ENCODE assay signal across 8 cellular contexts in genomic region chr17:28726912-28727726, GRCh38. TPM values are rescaled to one million over a fixed set of nuclear protein-coding genes. Genes with fewer than 3 reads are reported as not detected.
DNase-seq lines count a peak whose midpoint lies in the region; ATAC-seq, FAIRE-seq and TF ChIP-seq lines count a peak whose summit lies in the region.

No MANE protein-coding gene starts in this region.

- peak overlapping the region; percentile 13; the same call in 1 of the 2 replicates for H2AK5ac ChIP-seq in IMR-90 (ENCODE audit: low read depth, low read length)

- H3K36me3 ChIP-seq in IMR-90 (ENCODE audit: control insufficient read depth, insufficient read depth, low read length) (peaks cover 27% of the 10 kb centered on the region), OCI-LY7 (ENCODE audit: insufficient read depth, low read length) (peaks cover 38% of the 10 kb centered on the region), mucosa of rectum (ENCODE audit: control insufficient read depth in 2 of 2, insufficient read depth in 2 of 2, low read length in 2 of 2) (peaks cover 24 to 30% of the 10 kb centered on the region in 2 donors)

- H3K9ac ChIP-seq in IMR-90 (ENCODE audit: low read depth, low read length) (peak overlapping the region; percentile 35), mucosa of rectum (ENCODE audit: low read depth in 1 of 2, low read length in 2 of 2) (peak overlapping the region; percentile 96 to 99)

- H4K20me1 ChIP-seq in IMR-90 (ENCODE audit: insufficient read depth, low read length) (peaks cover 31% of the 10 kb centered on the region), OCI-LY7 (ENCODE audit: insufficient read depth, low read length) (peaks cover 4% of the 10 kb centered on the region; the same call in 1 of the 2 replicates)

- H3K14ac ChIP-seq in IMR-90 (replicated peaks; ENCODE audit: low read depth, low read length): 0 out of 2 replicates have a peak overlapping the region, but pooled peaks have one; percentile 43

- peak overlapping the region; percentile 94 for H2AK9ac ChIP-seq in IMR-90 (replicated peaks; ENCODE audit: low read depth, low read length, poor library complexity)

- intact Hi-C loops in IMR-90 (cut with micrococcal nuclease): loop anchor here (1.0 to 2.0 kb wide), 4 partner anchors 23 to 384 kb away; no protein-coding TSS in a partner anchor
- intact Hi-C loops in OCI-LY7 (cut with micrococcal nuclease; ENCODE audit: unreplicated experiment): loop anchor here (1.0 to 5.0 kb wide), 4 partner anchors 23 to 226 kb away; no protein-coding TSS in a partner anchor

- peak overlapping the region; percentile 82 for H3K4me2 ChIP-seq in IMR-90 (ENCODE audit: low read depth, low read length)
- H3K4me2 ChIP-seq in OCI-LY7 (ENCODE audit: low read length): peak overlapping the region; percentile 96

- dilution Hi-C loops in IMR-90 (cut with HindIII; ENCODE audit: low sequenced_read_pairs, unreplicated experiment): no loop called here

- H2AFZ ChIP-seq in IMR-90 (replicated peaks; ENCODE audit: low read length, poor library complexity) (peak overlapping the region; percentile 96), OCI-LY7 (ENCODE audit: low read length) (peak overlapping the region; percentile 63)

- H2BK5ac ChIP-seq in IMR-90 (ENCODE audit: low read depth, low read length, poor library complexity, severe bottlenecking): peak overlapping the region; percentile 22

- in situ Hi-C loops in IMR-90 (cut with MboI; ENCODE audit: low sequenced_read_pairs): no loop called here

- H3K9me2 ChIP-seq in OCI-LY7 (ENCODE audit: insufficient read depth, low read length): no peaks in the 10 kb centered on the region

- no peaks in the 10 kb centered on the region for H3K27me3 ChIP-seq in IMR-90 (ENCODE audit: control insufficient read depth, insufficient read depth, low read length)
- H3K27me3 ChIP-seq in mucosa of rectum (ENCODE audit: control insufficient read depth in 2 of 2, insufficient read depth in 2 of 2, low read length in 2 of 2): no peaks in the 10 kb centered on the region

- H3K27ac ChIP-seq in IMR-90 (ENCODE audit: insufficient read depth, low read length) (peak overlapping the region; percentile 23), OCI-LY7 (ENCODE audit: low read depth, low read length, poor library complexity, severe bottlenecking) (peak overlapping the region; percentile 94), epithelial cell of prostate (peak overlapping the region; percentile 99), mucosa of rectum (ENCODE audit: low read depth in 2 of 2, low read length in 2 of 2) (peak overlapping the region; percentile 99)

- peaks cover 12% of the 10 kb centered on the region; the same call in 1 of the 2 replicates for H3K79me2 ChIP-seq in OCI-LY7 (ENCODE audit: insufficient read depth, low read depth, low read length)

- H4K91ac ChIP-seq in IMR-90 (ENCODE audit: insufficient read depth, low read depth, low read length): peak overlapping the region; percentile 52; the same call in 1 of the 2 replicates

- no peaks in the 10 kb centered on the region for H3K9me3 ChIP-seq in IMR-90 (ENCODE audit: control insufficient read depth, insufficient read depth, low read length)
- no peaks in the 10 kb centered on the region for H3K9me3 ChIP-seq in OCI-LY7 (ENCODE audit: low read length)
- H3K9me3 ChIP-seq in mucosa of rectum (ENCODE audit: control insufficient read depth in 2 of 2, low read length in 2 of 2): no peaks in the 10 kb centered on the region

- peak; percentile 100 for TF ChIP-seq RAD21 in IMR-90 (IDR thresholded peaks at IDR 0.05; ENCODE audit: low read length)

- H4K5ac ChIP-seq in IMR-90 (ENCODE audit: low read depth, low read length): no peak overlapping the region

- H3K4me1 ChIP-seq in IMR-90 (ENCODE audit: control insufficient read depth, insufficient read depth, low read length) (peaks cover 12% of the 10 kb centered on the region), OCI-LY7 (ENCODE audit: insufficient read depth, low read length, poor library complexity, severe bottlenecking) (peaks cover 71% of the 10 kb centered on the region), mucosa of rectum (ENCODE audit: control insufficient read depth in 2 of 2, insufficient read depth in 2 of 2, low read length in 2 of 2) (peaks cover 39 to 46% of the 10 kb centered on the region in 2 donors)

- no peaks in the 10 kb centered on the region for H3K9me1 ChIP-seq in IMR-90 (ENCODE audit: insufficient read depth, low read length)

- no peak overlapping the region for H2BK15ac ChIP-seq in IMR-90 (ENCODE audit: low read depth, low read length)

- CTCF ChIA-PET in IMR-90 (lab: Yijun Ruan, JAX) (interaction anchor here (0.6 to 4.0 kb wide), 30 partner anchors 8 to 529 kb away, joined by 3 to 60 read pairs (median 5); partner anchors contain the start of genes BLTP2, FLOT2 and TRAF4), OCI-LY7 (lab: Charles Lee; ENCODE audit: unreplicated experiment) (interaction anchor here (1.0 to 3.5 kb wide), 8 partner anchors 8 to 227 kb away, joined by 3 to 27 read pairs (median 8); partner anchors contain the start of gene RPL23A)

- H3K23ac ChIP-seq in IMR-90 (ENCODE audit: low read depth, low read length): peak overlapping the region; percentile 79

- no peak overlapping the region for H3K18ac ChIP-seq in IMR-90 (ENCODE audit: low read depth, low read length)

- TF ChIP-seq POLR2A in IMR-90 (IDR thresholded peaks at IDR 0.05; ENCODE audit: low read depth, low read length): peak; percentile 62

- H4K8ac ChIP-seq in IMR-90 (ENCODE audit: low read depth in 2 of 2, low read length in 2 of 2): peak overlapping the region; percentile 44 to 59; a peak in 2 of 4 replicates

- peak overlapping the region; percentile 55 for H3K4ac ChIP-seq in IMR-90 (ENCODE audit: low read depth, low read length)

- POLR2A ChIA-PET in IMR-90 (lab: Charles Lee; ENCODE audit: unreplicated experiment): interaction anchor here (0.6 to 1.2 kb wide), 7 partner anchors 8 to 223 kb away, joined by 3 to 6 read pairs (median 3); partner anchors contain the start of genes FAM222B and RPL23A
- POLR2A ChIA-PET in OCI-LY7 (lab: Charles Lee): interaction anchor here (0.6 to 4.1 kb wide), 11 partner anchors 7 to 115 kb away, joined by 3 to 56 read pairs (median 6); partner anchors contain the start of genes PROCA1 and RPL23A

- DNase-seq in D721Med (ENCODE audit: insufficient read length, low spot score) (no peak), IMR-90 (peak; percentile 90), OCI-LY7 (ENCODE audit: low spot score) (peak; percentile 95), activated T-cell treated with anti-CD3 and anti-CD28 coated beads for 48 hours (ENCODE audit: low read depth) (peak; percentile 92), epithelial cell of prostate (ENCODE audit: low read depth, low spot score) (peak; percentile 78)
- peak; percentile 96 for DNase-seq in stimulated activated CD8-positive, alpha-beta memory T cell treated with anti-CD3 and anti-CD28 coated beads, Interleukin-4, amount 100 ng/mL, for 48 hours

- peak; percentile 31 for ATAC-seq in GM21447 (IDR thresholded peaks at IDR 0.05; ENCODE audit: unreplicated experiment)
- ATAC-seq in IMR-90 (ENCODE audit: low read depth): peak; percentile 63

- H3K56ac ChIP-seq in IMR-90 (ENCODE audit: extremely low read depth, insufficient read depth, low read length): 0 out of 2 replicates have a peak overlapping the region, but pooled peaks have one; percentile 29

- H3K4me3 ChIP-seq in IMR-90 (ENCODE audit: insufficient read depth, low read depth, low read length): peak overlapping the region; percentile 71
- H3K4me3 ChIP-seq in OCI-LY7 (ENCODE audit: low read depth, low read length, poor library complexity, severe bottlenecking): peak overlapping the region; percentile 69
- H3K4me3 ChIP-seq in mucosa of rectum (ENCODE audit: low read length in 2 of 2): peak overlapping the region; percentile 82 to 91

- no peak for FAIRE-seq in D721Med (lab: Jason Lieb, UNC)

- TF ChIP-seq CTCF in D721Med (IDR thresholded peaks at IDR 0.05; ENCODE audit: insufficient read depth, missing control alignments): peak; percentile 100
- TF ChIP-seq CTCF in IMR-90 (conservative IDR thresholded peaks at IDR 0.05; ENCODE audit: low read depth, low read length): peak; percentile 99
- TF ChIP-seq CTCF in OCI-LY7 (conservative IDR thresholded peaks at IDR 0.05; ENCODE audit: low read length): peak; percentile 99

- no TSS peak for BruUV-seq in IMR-90 (replicated peaks; lab: Mats Ljungman, UMichigan)
- no TSS peak for BruUV-seq in OCI-LY7 (replicated peaks; lab: Mats Ljungman, UMichigan)

- H2BK20ac ChIP-seq in IMR-90 (ENCODE audit: low read depth, low read length): no peak overlapping the region

- WGBS in IMR-90 (ENCODE audit: extremely low coverage in 2 of 2, insufficient read length in 1 of 2), 2 experiments: 0% methylated on average over 6 of the region's 41 CpGs; no CpG with 5 or more reads in 1 of the 2 experiments

- peaks cover 10 to 38% of the 10 kb centered on the region in 2 experiments; a peak in 3 of 4 replicates for H3K79me1 ChIP-seq in IMR-90 (ENCODE audit: low read depth in 1 of 2, low read length in 2 of 2)

- 0 out of 2 replicates have a peak overlapping the region, but pooled peaks have one; percentile 23 for H2BK120ac ChIP-seq in IMR-90 (ENCODE audit: low read depth, low read length)

RNA-seq across cellular contexts. Expression of gene TLCD1, which starts 1.1 kb away (rescaled TPM):
- total RNA-seq in IMR-90 (2012; rRNA removed): 3.6 and 3.9 TPM in 2 replicates
- polyA plus RNA-seq in IMR-90 (2012; rRNA removed): 8.7 and 9.3 TPM in 2 replicates
- polyA plus RNA-seq in IMR-90 (2012; cell fraction: cytosol; rRNA removed): 5.9 and 14.1 TPM in 2 replicates
- polyA plus RNA-seq in IMR-90 (2012; cell fraction: nucleus; rRNA removed; ENCODE audit: low replicate concordance): 3.7 and 5.6 TPM in 2 replicates
- total RNA-seq in OCI-LY7 (2014; rRNA removed; shearing (Covaris generic)): 0.28 and 1.6 TPM in 2 replicates
- 2.5 and 3.4 TPM in 2 replicates for total RNA-seq in OCI-LY7 (2022)

RNA-seq across cellular contexts. Expression of gene NEK8, which starts 1.5 kb away (rescaled TPM):
- total RNA-seq in IMR-90 (2012; rRNA removed): 3.1 and 5.2 TPM in 2 replicates
- 4.1 and 4.6 TPM in 2 replicates for polyA plus RNA-seq in IMR-90 (2012; rRNA removed)
- polyA plus RNA-seq in IMR-90 (2012; cell fraction: cytosol; rRNA removed): 2.6 and 5.8 TPM in 2 replicates
- 14.0 and 18.2 TPM in 2 replicates for polyA plus RNA-seq in IMR-90 (2012; cell fraction: nucleus; rRNA removed; ENCODE audit: low replicate concordance)
- total RNA-seq in OCI-LY7 (2014; rRNA removed; shearing (Covaris generic)): 12.2 and 17.0 TPM in 2 replicates
- total RNA-seq in OCI-LY7 (2022): 14.0 and 15.1 TPM in 2 replicates

RNA-seq across cellular contexts. Expression of gene RPL23A, which starts 7.3 kb away (rescaled TPM):
- total RNA-seq in IMR-90 (2012; rRNA removed) (572 and 596 TPM in 2 replicates), OCI-LY7 (2022) (2,557 and 2,633 TPM in 2 replicates)
- polyA plus RNA-seq in IMR-90 (2012; rRNA removed): 958 and 1,004 TPM in 2 replicates
- 180 and 421 TPM in 2 replicates for polyA plus RNA-seq in IMR-90 (2012; cell fraction: cytosol; rRNA removed)
- 47.7 and 402 TPM in 2 replicates for polyA plus RNA-seq in IMR-90 (2012; cell fraction: nucleus; rRNA removed; ENCODE audit: low replicate concordance)
- total RNA-seq in OCI-LY7 (2014; rRNA removed; shearing (Covaris generic)): 930 and 1,152 TPM in 2 replicates

RNA-seq across cellular contexts. Expression of gene RAB34, which starts 9.5 kb away (rescaled TPM):
- 304 and 351 TPM in 2 replicates for total RNA-seq in IMR-90 (2012; rRNA removed)
- polyA plus RNA-seq in IMR-90 (2012; rRNA removed): 374 and 387 TPM in 2 replicates
- polyA plus RNA-seq in IMR-90 (2012; cell fraction: cytosol; rRNA removed): 274 and 575 TPM in 2 replicates
- polyA plus RNA-seq in IMR-90 (2012; cell fraction: nucleus; rRNA removed; ENCODE audit: low replicate concordance): 417 and 521 TPM in 2 replicates
- total RNA-seq in OCI-LY7 (2014; rRNA removed; shearing (Covaris generic)): 0.22 TPM in 1 of 2 replicates, not detected in the other
- 0.46 and 0.99 TPM in 2 replicates for total RNA-seq in OCI-LY7 (2022)

RNA-seq across cellular contexts. Expression of gene PROCA1, which starts 15.4 kb away (rescaled TPM):
- total RNA-seq in IMR-90 (2012; rRNA removed) (0.28 and 0.36 TPM in 2 replicates), OCI-LY7 (2022) (4.6 and 5.9 TPM in 2 replicates)
- polyA plus RNA-seq in IMR-90 (2012; rRNA removed): 1.7 and 3.0 TPM in 2 replicates
- polyA plus RNA-seq in IMR-90 (2012; cell fraction: cytosol; rRNA removed): 1.4 and 1.6 TPM in 2 replicates
- 14.3 and 16.5 TPM in 2 replicates for polyA plus RNA-seq in IMR-90 (2012; cell fraction: nucleus; rRNA removed; ENCODE audit: low replicate concordance)
- total RNA-seq in OCI-LY7 (2014; rRNA removed; shearing (Covaris generic)): 4.5 and 11.3 TPM in 2 replicates

Comparison
In these comparisons a context has a peak if more than half of its experiments do, and no peak if none do; other contexts are left out.
1. H3K27ac ChIP-seq: peak in every context shown above with its lines; median percentile 99 in epithelial cell of prostate; 99 in mucosa of rectum; 94 in OCI-LY7; 23 in IMR-90.